8 cellular contexts compared by ENCODE assay signal in genomic region chr13:21175656-21176194, GRCh38. TPM values are rescaled to one million over a fixed set of nuclear protein-coding genes. Genes with fewer than 3 reads are reported as not detected.
DNase-seq lines count a peak whose midpoint lies in the region; ATAC-seq, FAIRE-seq and TF ChIP-seq lines count a peak whose summit lies in the region.

No MANE protein-coding gene starts in this region.

- POLR2A ChIA-PET in AG04450 (lab: Yijun Ruan, JAX) = interaction anchor here (0.5 to 1.7 kb wide), 6 partner anchors 46 to 280 kb away, joined by 3 to 6 read pairs (median 3); no protein-coding TSS in a partner anchor

- H3K4me3 Mint-ChIP-seq in activated naive CD8-positive, alpha-beta T cell treated with anti-CD3 and anti-CD28 coated beads for 36 hours = peak overlapping the region; percentile 96

- DNase-seq in AG04450 (ENCODE audit: low read depth, low spot score) = no peak
- no peak for DNase-seq in HFF-Myc (ENCODE audit: extremely low read depth, low read depth)
- DNase-seq in activated naive CD8-positive, alpha-beta T cell treated with anti-CD3 and anti-CD28 coated beads for 36 hours = no peak
- no peak for DNase-seq in kidney epithelial cell (ENCODE audit: low read depth)
- DNase-seq in thyroid gland = no peak
- no peak for DNase-seq in D721Med (ENCODE audit: insufficient read length, low spot score)
- DNase-seq in urothelium cell line (ENCODE audit: low spot score) = no peak

- H3K4me1 ChIP-seq in thyroid gland = peaks cover 6 to 16% of the 10 kb centered on the region in 2 donors

- 2 to 4% methylated on average over 11 of the region's 11 CpGs for WGBS in thyroid gland, 2 donors

- H3K9me3 ChIP-seq in AG04450 (ENCODE audit: control insufficient read depth, insufficient read depth, low read length) (no peaks in the 10 kb centered on the region; the same call in 1 of the 2 replicates), thyroid gland (no peaks in the 10 kb centered on the region)

- H3K27me3 Mint-ChIP-seq in activated naive CD8-positive, alpha-beta T cell treated with anti-CD3 and anti-CD28 coated beads for 36 hours = no peaks in the 10 kb centered on the region

- TF ChIP-seq POLR2A in thyroid gland (IDR thresholded peaks at IDR 0.05) = no peak

- TF ChIP-seq CTCF in AG04450 (IDR thresholded peaks at IDR 0.05; ENCODE audit: low read depth, low read length) (no peak), HFF-Myc (IDR thresholded peaks at IDR 0.05; ENCODE audit: low read depth, low read length, missing control alignments) (no peak), kidney epithelial cell (IDR thresholded peaks at IDR 0.05; ENCODE audit: insufficient read depth, low read length, poor library complexity, severe bottlenecking) (no peak), thyroid gland (IDR thresholded peaks at IDR 0.05) (no peak), D721Med (IDR thresholded peaks at IDR 0.05; ENCODE audit: insufficient read depth, missing control alignments) (no peak)

- H3K27ac ChIP-seq in AG04450 (ENCODE audit: low read depth, low read length) (no peak overlapping the region), thyroid gland (no peak overlapping the region)

- no peak for ATAC-seq in HG03045 (IDR thresholded peaks at IDR 0.05; ENCODE audit: unreplicated experiment)

- FAIRE-seq in D721Med (lab: Jason Lieb, UNC) (no peak), urothelium cell line (lab: Jason Lieb, UNC) (no peak)

- H3K36me3 ChIP-seq in kidney epithelial cell (ENCODE audit: control insufficient read depth, insufficient read depth, low read length) (no peaks in the 10 kb centered on the region), thyroid gland (no peaks in the 10 kb centered on the region)

- peaks cover 43% of the 10 kb centered on the region for H3K36me3 Mint-ChIP-seq in activated naive CD8-positive, alpha-beta T cell treated with anti-CD3 and anti-CD28 coated beads for 36 hours

- CTCF ChIA-PET in AG04450 (lab: Charles Lee) = interaction anchor here (0.9 to 3.7 kb wide), 5 partner anchors 120 to 302 kb away, joined by 4 to 37 read pairs (median 5); no protein-coding TSS in a partner anchor

- no peaks in the 10 kb centered on the region for H3K9me3 Mint-ChIP-seq in activated naive CD8-positive, alpha-beta T cell treated with anti-CD3 and anti-CD28 coated beads for 36 hours

- H3K4me3 ChIP-seq in AG04450 (ENCODE audit: low read depth, low read length) (peak overlapping the region; percentile 86), HFF-Myc (replicated peaks; ENCODE audit: low read depth, low read length) (peak overlapping the region; percentile 81), kidney epithelial cell (ENCODE audit: low read depth, low read length) (peak overlapping the region; percentile 85), thyroid gland (replicated peaks in 1 of 3) (peak overlapping the region; percentile 24 to 76 (median 72))

- H3K27ac Mint-ChIP-seq in activated naive CD8-positive, alpha-beta T cell treated with anti-CD3 and anti-CD28 coated beads for 36 hours = peak overlapping the region; percentile 97

- H3K27me3 ChIP-seq in AG04450 (ENCODE audit: control insufficient read depth, insufficient read depth, low read length) = no peaks in the 10 kb centered on the region
- H3K27me3 ChIP-seq in kidney epithelial cell (ENCODE audit: control insufficient read depth, insufficient read depth, low read length) = no peaks in the 10 kb centered on the region
- no peaks in the 10 kb centered on the region for H3K27me3 ChIP-seq in thyroid gland

- H3K4me1 Mint-ChIP-seq in activated naive CD8-positive, alpha-beta T cell treated with anti-CD3 and anti-CD28 coated beads for 36 hours = peaks cover 15% of the 10 kb centered on the region

- intact Hi-C loops in thyroid gland (cut with DNase I) = loop anchor here (5.0 to 10.0 kb wide), 2 partner anchors 119 to 302 kb away; no protein-coding TSS in a partner anchor

RNA-seq across cellular contexts. Expression of gene SKA3, which starts 0.6 kb away (rescaled TPM):
- polyA plus RNA-seq in AG04450 (2011; rRNA removed) = 4.3 and 7.3 TPM in 2 replicates
- polyA minus RNA-seq in AG04450 (2011; rRNA and poly(A)+ RNA removed) = 6.7 and 10.4 TPM in 2 replicates
- total RNA-seq in activated naive CD8-positive, alpha-beta T cell treated with anti-CD3 and anti-CD28 coated beads for 36 hours = 10 to 100 TPM; 51.8 to 54.2 TPM
- total RNA-seq in kidney epithelial cell = 5.8 and 10.1 TPM in 2 replicates
- total RNA-seq in thyroid gland = 1 to 10 TPM in 2 of 4 donors, not detected in 2; 1.3 to 1.4 TPM

RNA-seq across cellular contexts. Expression of gene MRPL57, which starts 0.7 kb away (rescaled TPM):
- 14.6 and 15.6 TPM in 2 replicates for polyA plus RNA-seq in AG04450 (2011; rRNA removed)
- polyA minus RNA-seq in AG04450 (2011; rRNA and poly(A)+ RNA removed) = 2.9 and 3.3 TPM in 2 replicates
- 10 to 100 TPM; 26.1 to 26.8 TPM for total RNA-seq in activated naive CD8-positive, alpha-beta T cell treated with anti-CD3 and anti-CD28 coated beads for 36 hours
- 26.5 and 32.0 TPM in 2 replicates for total RNA-seq in kidney epithelial cell
- 10 to 100 TPM; 23.5 to 65.8 (median 33.2) TPM for total RNA-seq in thyroid gland

RNA-seq across cellular contexts. Expression of gene SAP18, which starts 35.8 kb away (rescaled TPM):
- 99.1 and 122 TPM in 2 replicates for polyA plus RNA-seq in AG04450 (2011; rRNA removed)
- polyA minus RNA-seq in AG04450 (2011; rRNA and poly(A)+ RNA removed) = 10.9 and 12.2 TPM in 2 replicates
- total RNA-seq in activated naive CD8-positive, alpha-beta T cell treated with anti-CD3 and anti-CD28 coated beads for 36 hours = 100 to 1,000 TPM; 298 to 317 TPM
- total RNA-seq in kidney epithelial cell = 57.7 and 59.8 TPM in 2 replicates
- 100 to 1,000 TPM in 1 of 4 donors, 10 to 100 TPM in 3; 70.8 to 162 (median 88.6) TPM for total RNA-seq in thyroid gland
